In genomic region chr4:121764702-121765367, GRCh38 we compare ENCODE assay signal across 8 cellular contexts. TPM values are rescaled to one million over a fixed set of nuclear protein-coding genes. Genes with fewer than 3 reads are reported as not detected.
DNase-seq lines count a peak whose midpoint lies in the region; ATAC-seq and TF ChIP-seq lines count a peak whose summit lies in the region.

Gene SMIM43 (minus strand): TSS chr4:121765164. CDS start chr4:121765105, 59 bp downstream.

- H3K36me3 ChIP-seq in fibroblast of lung (ENCODE audit: control insufficient read depth, insufficient read depth, low read length) (no peaks in the 10 kb centered on the region), parathyroid adenoma (ENCODE audit: control insufficient read depth, insufficient read depth, low read length) (no peaks in the 10 kb centered on the region)

- H3K4me1 ChIP-seq in fibroblast of lung (ENCODE audit: control insufficient read depth, extremely low read depth, insufficient read depth, low read length) (no peaks in the 10 kb centered on the region), parathyroid adenoma (no peaks in the 10 kb centered on the region)

- DNase-seq in fibroblast of lung (ENCODE audit: low read depth in 2 of 2) (peak in 1 of 2 donors; percentile 29), midbrain (lab: John Stamatoyannopoulos, UW) (no peak), NCI-H1436 treated with DMSO at 0.1 percent for 48 hours (lab: John Stamatoyannopoulos, UW) (no peak), HuH-7 (ENCODE audit: low spot score) (no peak)

- H4K20me1 ChIP-seq in fibroblast of lung (ENCODE audit: control insufficient read depth, extremely low read depth, insufficient read depth, low read length), result no peaks in the 10 kb centered on the region

- H3K79me2 ChIP-seq in fibroblast of lung (ENCODE audit: control insufficient read depth, insufficient read depth, low read length), result no peaks in the 10 kb centered on the region
- H3K79me2 ChIP-seq in parathyroid adenoma, result no peaks in the 10 kb centered on the region

- no peaks in the 10 kb centered on the region for H3K9me3 ChIP-seq in fibroblast of lung (ENCODE audit: control insufficient read depth, insufficient read depth, low read depth, low read length)
- no peaks in the 10 kb centered on the region for H3K9me3 ChIP-seq in parathyroid adenoma (ENCODE audit: control insufficient read depth, low read length)

- ATAC-seq in SK-N-SH treated with all-trans-retinoic acid at 6 μM for 48 hours (peak; percentile 67), GM18870 (IDR thresholded peaks at IDR 0.05; ENCODE audit: unreplicated experiment) (no peak)

- H3K27ac ChIP-seq in fibroblast of lung (ENCODE audit: insufficient read depth, low read length), result no peak within 1 kb of the TSS
- no peak within 1 kb of the TSS for H3K27ac ChIP-seq in parathyroid adenoma

- H3K4me2 ChIP-seq in fibroblast of lung (ENCODE audit: extremely low read depth, insufficient read depth, low read length) (peak within 1 kb of the TSS; percentile 84), parathyroid adenoma (ENCODE audit: low read length) (peak within 1 kb of the TSS; percentile 69)

- H3K4me3 ChIP-seq in GM08714 (ENCODE audit: low read length), result peak within 1 kb of the TSS; percentile 37; the same call in 1 of the 2 replicates
- peak within 1 kb of the TSS; percentile 49 to 65 (median 60) for H3K4me3 ChIP-seq in fibroblast of lung (replicated peaks in 1 of 4; ENCODE audit: control extremely low read depth in 1 of 4, insufficient read depth in 1 of 4, low read depth in 3 of 4, low read length in 4 of 4)
- H3K4me3 ChIP-seq in parathyroid adenoma (ENCODE audit: low read depth, low read length), result peak within 1 kb of the TSS; percentile 38

- no peaks in the 10 kb centered on the region for H3K27me3 ChIP-seq in fibroblast of lung (ENCODE audit: control insufficient read depth, insufficient read depth, low read length)
- H3K27me3 ChIP-seq in parathyroid adenoma (ENCODE audit: control insufficient read depth, insufficient read depth, low read length), result no peaks in the 10 kb centered on the region

- H3K9ac ChIP-seq in fibroblast of lung (ENCODE audit: insufficient read depth, low read length) (peak within 1 kb of the TSS; percentile 47), parathyroid adenoma (no peak within 1 kb of the TSS)

- peak within 1 kb of the TSS; percentile 66 for H2AFZ ChIP-seq in fibroblast of lung (ENCODE audit: low read length)
- H2AFZ ChIP-seq in parathyroid adenoma, result peak within 1 kb of the TSS; percentile 75

- no peak for TF ChIP-seq CTCF in fibroblast of lung (conservative IDR thresholded peaks at IDR 0.05 in 1 of 2, IDR thresholded peaks at IDR 0.05 in 1 of 2; ENCODE audit: low read depth in 1 of 2, low read length in 2 of 2)
- TF ChIP-seq CTCF in parathyroid adenoma (IDR thresholded peaks at IDR 0.05), result no peak

TF ChIP-seq in SK-N-SH treated with all-trans-retinoic acid at 6 μM for 48 hours, 23 proteins besides CTCF, POLR2A, EP300 and RAD21:
- no peak for TF ChIP-seq GLIS3 (CRISPR knock-in tag; IDR thresholded peaks at IDR 0.05)

RNA-seq across cellular contexts. Expression of gene SMIM43, which starts in this region (rescaled TPM):
- 0.26 and 0.83 TPM in 2 replicates for total RNA-seq in fibroblast of lung
- polyA plus RNA-seq in fibroblast of lung, result 1.8 and 2.5 TPM in 2 replicates
- polyA plus RNA-seq in fibroblast of lung (2012), result 0.83 and 0.94 TPM in 2 replicates
- 1.7 TPM in 1 of 2 replicates, not detected in the other for polyA minus RNA-seq in fibroblast of lung (ENCODE audit: low replicate concordance)
